ENCODE assay signal across 19 cellular contexts in the genomic region with DNA sequence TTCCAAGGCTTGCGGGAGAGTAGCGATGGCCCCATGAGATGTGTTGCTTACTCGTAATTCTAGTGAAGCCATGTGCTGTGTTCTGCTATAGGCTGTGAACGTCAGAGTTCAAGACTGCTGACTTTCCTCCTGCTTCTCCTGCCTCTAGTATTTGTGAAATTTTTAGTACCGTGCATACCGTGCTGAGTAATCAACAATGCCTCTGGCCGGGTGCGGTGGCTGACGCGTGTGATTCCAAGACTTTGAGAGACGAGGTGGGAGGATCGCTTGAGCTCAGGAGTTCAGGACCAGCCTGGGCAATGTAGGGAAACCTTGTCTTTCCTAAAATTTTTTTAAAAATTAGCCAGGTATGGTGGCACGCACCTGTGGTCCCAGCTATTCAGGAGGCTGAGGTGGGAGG. TPM values are rescaled to one million over a fixed set of nuclear protein-coding genes. Genes with fewer than 3 reads are reported as not detected.
DNase-seq lines count a peak whose midpoint lies in the region; ATAC-seq and TF ChIP-seq lines count a peak whose summit lies in the region.
"Had no signal": no experiment of that assay in that cellular context is flagged by ENCODE, and none has a peak within 500 bp of the region (broad histone marks: within the 10 kb centered on the region; RNA-seq: fewer than 3 reads in every experiment).

No MANE protein-coding gene starts in this region.

- no peak overlapping the region for H3K9ac ChIP-seq in IMR-90 (ENCODE audit: low read depth, low read length)

- peaks cover 0 to 7% of the 10 kb centered on the region in 2 experiments; a peak in 1 of 4 replicates for H3K79me1 ChIP-seq in IMR-90 (ENCODE audit: low read depth in 1 of 2, low read length in 2 of 2)

- no peak for DNase-seq in cardiac muscle cell (ENCODE audit: low read depth in 1 of 2, low spot score in 1 of 2)
- DNase-seq in left ventricle myocardium superior: no peak
- DNase-seq in IMR-90: no peak
- DNase-seq in sciatic nerve (ENCODE audit: low spot score): peak; percentile 32
- DNase-seq in activated gamma-delta T cell treated with Interleukin-2 at 50 U/mL for 16 hours: no peak
- DNase-seq in activated CD8-positive, alpha-beta memory T cell treated with anti-CD3 and anti-CD28 coated beads, Interleukin-2, amount 10 ng/mL, durations not matched to agents 7 days and 5 days: no peak
- DNase-seq: AML-193; Caco-2; CD4-positive, alpha-beta T cell; DMS79; GDM1; GOT3; H7 had no signal

- no peak overlapping the region for H2AFZ ChIP-seq in IMR-90 (replicated peaks; ENCODE audit: low read length, poor library complexity)

- no peak overlapping the region for H3K4ac ChIP-seq in IMR-90 (ENCODE audit: low read depth, low read length)

- H2AK5ac ChIP-seq in IMR-90 (ENCODE audit: low read depth, low read length): no peak overlapping the region

- H4K5ac ChIP-seq in IMR-90 (ENCODE audit: low read depth, low read length): no peak overlapping the region

- H3K4me2 ChIP-seq in IMR-90 (ENCODE audit: low read depth, low read length): no peak overlapping the region
- H3K4me2 ChIP-seq: A549 had no signal

- TF ChIP-seq CTCF in cardiac muscle cell (IDR thresholded peaks at IDR 0.05; ENCODE audit: low read depth, low read length) (no peak), IMR-90 (conservative IDR thresholded peaks at IDR 0.05; ENCODE audit: low read depth, low read length) (no peak)

- no peak overlapping the region for H4K91ac ChIP-seq in IMR-90 (ENCODE audit: insufficient read depth, low read depth, low read length)

- POLR2A ChIA-PET in IMR-90 (lab: Charles Lee; ENCODE audit: unreplicated experiment): no interaction called here

- CTCF ChIA-PET in IMR-90 (lab: Yijun Ruan, JAX): no interaction called here
- CTCF ChIA-PET in activated CD8-positive, alpha-beta memory T cell treated with anti-CD3 and anti-CD28 coated beads, Interleukin-2, amount 10 ng/mL, durations not matched to agents 7 days and 5 days (lab: Charles Lee): interaction anchor here (1.1 kb wide), 1 partner anchor 50 kb away, joined by 3 read pairs; no protein-coding TSS in a partner anchor

- H3K4me1 ChIP-seq in cardiac muscle cell (ENCODE audit: low read depth) (peaks cover 14% of the 10 kb centered on the region), IMR-90 (ENCODE audit: control insufficient read depth, insufficient read depth, low read length) (no peaks in the 10 kb centered on the region)
- H3K4me1 ChIP-seq: A549 had no signal

- no TSS peak for BruUV-seq in IMR-90 (replicated peaks; lab: Mats Ljungman, UMichigan)

- no peaks in the 10 kb centered on the region for H3K27me3 Mint-ChIP-seq in activated CD8-positive, alpha-beta memory T cell treated with anti-CD3 and anti-CD28 coated beads, Interleukin-2, amount 10 ng/mL, durations not matched to agents 7 days and 5 days
- H3K27me3 Mint-ChIP-seq: CD4-positive, alpha-beta T cell had no signal

- no peak overlapping the region for H4K8ac ChIP-seq in IMR-90 (ENCODE audit: low read depth in 2 of 2, low read length in 2 of 2)

- H3K18ac ChIP-seq in IMR-90 (ENCODE audit: low read depth, low read length): no peak overlapping the region

- H2BK15ac ChIP-seq in IMR-90 (ENCODE audit: low read depth, low read length): no peak overlapping the region

- peak overlapping the region; percentile 47 for H2AK9ac ChIP-seq in IMR-90 (replicated peaks; ENCODE audit: low read depth, low read length, poor library complexity)

- H2BK5ac ChIP-seq in IMR-90 (ENCODE audit: low read depth, low read length, poor library complexity, severe bottlenecking): no peak overlapping the region

- no peak for TF ChIP-seq POLR2A in IMR-90 (IDR thresholded peaks at IDR 0.05; ENCODE audit: low read depth, low read length)

- no peak overlapping the region for H3K56ac ChIP-seq in IMR-90 (ENCODE audit: extremely low read depth, insufficient read depth, low read length)

- intact Hi-C loops in left ventricle myocardium superior (cut with micrococcal nuclease): no loop called here
- intact Hi-C loops in IMR-90 (cut with micrococcal nuclease): no loop called here
- intact Hi-C loops in sciatic nerve (cut with DNase I): no loop called here

- TF ChIP-seq RAD21 in IMR-90 (IDR thresholded peaks at IDR 0.05; ENCODE audit: low read length): no peak

- 90% methylated on average over 4 of the region's 13 CpGs; no CpG with 5 or more reads in 1 of the 2 experiments for WGBS in IMR-90 (ENCODE audit: extremely low coverage in 2 of 2, insufficient read length in 1 of 2), 2 experiments

- H3K27ac Mint-ChIP-seq in activated CD8-positive, alpha-beta memory T cell treated with anti-CD3 and anti-CD28 coated beads, Interleukin-2, amount 10 ng/mL, durations not matched to agents 7 days and 5 days: no peak overlapping the region
- H3K27ac Mint-ChIP-seq: CD4-positive, alpha-beta T cell had no signal

- no peaks in the 10 kb centered on the region for H4K20me1 ChIP-seq in IMR-90 (ENCODE audit: insufficient read depth, low read length)

- no peak overlapping the region for H3K4me3 ChIP-seq in cardiac muscle cell
- H3K4me3 ChIP-seq in IMR-90 (ENCODE audit: insufficient read depth, low read depth, low read length): no peak overlapping the region
- H3K4me3 ChIP-seq: A549 had no signal

- H3K9me1 ChIP-seq in IMR-90 (ENCODE audit: insufficient read depth, low read length): peaks cover 16% of the 10 kb centered on the region

- H3K23ac ChIP-seq in IMR-90 (ENCODE audit: low read depth, low read length): no peak overlapping the region

- H3K36me3 Mint-ChIP-seq in activated CD8-positive, alpha-beta memory T cell treated with anti-CD3 and anti-CD28 coated beads, Interleukin-2, amount 10 ng/mL, durations not matched to agents 7 days and 5 days: no peaks in the 10 kb centered on the region

- dilution Hi-C loops in IMR-90 (cut with HindIII; ENCODE audit: low sequenced_read_pairs, unreplicated experiment): no loop called here

- no peak overlapping the region for H3K4me3 Mint-ChIP-seq in activated CD8-positive, alpha-beta memory T cell treated with anti-CD3 and anti-CD28 coated beads, Interleukin-2, amount 10 ng/mL, durations not matched to agents 7 days and 5 days
- H3K4me3 Mint-ChIP-seq: CD4-positive, alpha-beta T cell had no signal

- H3K14ac ChIP-seq in IMR-90 (replicated peaks; ENCODE audit: low read depth, low read length): no peak overlapping the region; the same call in 1 of the 2 replicates

- H3K9me3 Mint-ChIP-seq in activated CD8-positive, alpha-beta memory T cell treated with anti-CD3 and anti-CD28 coated beads, Interleukin-2, amount 10 ng/mL, durations not matched to agents 7 days and 5 days (ENCODE audit: low read depth): no peaks in the 10 kb centered on the region
- H3K9me3 Mint-ChIP-seq: CD4-positive, alpha-beta T cell had no signal

- H3K27me3 ChIP-seq in cardiac muscle cell (no peaks in the 10 kb centered on the region), IMR-90 (ENCODE audit: control insufficient read depth, insufficient read depth, low read length) (no peaks in the 10 kb centered on the region)

- H3K4me1 Mint-ChIP-seq in activated CD8-positive, alpha-beta memory T cell treated with anti-CD3 and anti-CD28 coated beads, Interleukin-2, amount 10 ng/mL, durations not matched to agents 7 days and 5 days: no peaks in the 10 kb centered on the region

- H3K9me3 ChIP-seq in cardiac muscle cell (ENCODE audit: low read depth): no peaks in the 10 kb centered on the region
- no peaks in the 10 kb centered on the region for H3K9me3 ChIP-seq in IMR-90 (ENCODE audit: control insufficient read depth, insufficient read depth, low read length)
- H3K9me3 ChIP-seq: A549, Caco-2 had no signal

- H2BK120ac ChIP-seq in IMR-90 (ENCODE audit: low read depth, low read length): no peak overlapping the region

- H2BK20ac ChIP-seq in IMR-90 (ENCODE audit: low read depth, low read length): no peak overlapping the region

- in situ Hi-C loops in IMR-90 (cut with MboI; ENCODE audit: low sequenced_read_pairs): no loop called here

- H3K27ac ChIP-seq in cardiac muscle cell: peak overlapping the region; percentile 60
- H3K27ac ChIP-seq in IMR-90 (ENCODE audit: insufficient read depth, low read length): no peak overlapping the region
- peak overlapping the region; percentile 8 for H3K27ac ChIP-seq in cingulate gyrus (ENCODE audit: low read depth, low read length)
- H3K27ac ChIP-seq: 22Rv1, A549, C4-2B had no signal

- no peak for ATAC-seq in left ventricle myocardium superior
- no peak for ATAC-seq in IMR-90 (ENCODE audit: low read depth)
- no peak for ATAC-seq in sciatic nerve
- ATAC-seq in HG02610 (IDR thresholded peaks at IDR 0.05; ENCODE audit: unreplicated experiment): no peak
- no peak for ATAC-seq in activated CD8-positive, alpha-beta memory T cell treated with anti-CD3 and anti-CD28 coated beads, Interleukin-2, amount 10 ng/mL, durations not matched to agents 7 days and 5 days
- ATAC-seq: HCT116 had no signal

- H3K36me3 ChIP-seq in cardiac muscle cell: no peaks in the 10 kb centered on the region
- H3K36me3 ChIP-seq in IMR-90 (ENCODE audit: control insufficient read depth, insufficient read depth, low read length): peaks cover 36% of the 10 kb centered on the region

TF ChIP-seq in IMR-90, 13 proteins besides CTCF, POLR2A, EP300 and RAD21 (continues in another document):
- TF ChIP-seq FOS (IDR thresholded peaks at IDR 0.05; ENCODE audit: low read depth, low read length) (no peak), BHLHE40 (IDR thresholded peaks at IDR 0.05; ENCODE audit: low read depth, low read length) (no peak), RFX5 (IDR thresholded peaks at IDR 0.05; ENCODE audit: low read depth, low read length) (no peak), MAFK (IDR thresholded peaks at IDR 0.05; ENCODE audit: low read depth, low read length) (no peak), MXI1 (IDR thresholded peaks at IDR 0.05; ENCODE audit: borderline replicate concordance, low read depth, low read length) (no peak), MAZ (IDR thresholded peaks at IDR 0.05; ENCODE audit: borderline replicate concordance, low read depth, low read length) (no peak), SMC3 (IDR thresholded peaks at IDR 0.05; ENCODE audit: low read depth, low read length) (no peak)
- TF ChIP-seq, protein P1, sequence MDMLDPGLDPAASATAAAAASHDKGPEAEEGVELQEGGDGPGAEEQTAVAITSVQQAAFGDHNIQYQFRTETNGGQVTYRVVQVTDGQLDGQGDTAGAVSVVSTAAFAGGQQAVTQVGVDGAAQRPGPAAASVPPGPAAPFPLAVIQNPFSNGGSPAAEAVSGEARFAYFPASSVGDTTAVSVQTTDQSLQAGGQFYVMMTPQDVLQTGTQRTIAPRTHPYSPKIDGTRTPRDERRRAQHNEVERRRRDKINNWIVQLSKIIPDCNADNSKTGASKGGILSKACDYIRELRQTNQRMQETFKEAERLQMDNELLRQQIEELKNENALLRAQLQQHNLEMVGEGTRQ (IDR thresholded peaks at IDR 0.05; ENCODE audit: low read depth, low read length): no peak

RNA-seq across cellular contexts. Expression of a gene that starts 59.9 kb away (rescaled TPM):
- 7.7 and 15.8 TPM in 2 replicates for total RNA-seq in cardiac muscle cell
- polyA plus RNA-seq in cardiac muscle cell: 2.9 and 6.9 TPM in 2 replicates
- total RNA-seq in left ventricle myocardium superior: 8.1 TPM
- under 0.01 TPM in 2 replicates for total RNA-seq in IMR-90 (2012; rRNA removed)
- 0.03 and 0.07 TPM in 2 replicates for polyA plus RNA-seq in IMR-90 (2012; rRNA removed)
- polyA plus RNA-seq in IMR-90 (2012; cell fraction: cytosol; rRNA removed): 0.04 and 0.51 TPM in 2 replicates
- polyA plus RNA-seq in IMR-90 (2012; cell fraction: nucleus; rRNA removed; ENCODE audit: low replicate concordance): 0.13 and 0.33 TPM in 2 replicates
- total RNA-seq in sciatic nerve: 4.2 TPM
- under 1 TPM; 0.47 to 0.49 TPM for total RNA-seq in activated CD8-positive, alpha-beta memory T cell treated with anti-CD3 and anti-CD28 coated beads, Interleukin-2, amount 10 ng/mL, durations not matched to agents 7 days and 5 days
